In the genomic region with DNA sequence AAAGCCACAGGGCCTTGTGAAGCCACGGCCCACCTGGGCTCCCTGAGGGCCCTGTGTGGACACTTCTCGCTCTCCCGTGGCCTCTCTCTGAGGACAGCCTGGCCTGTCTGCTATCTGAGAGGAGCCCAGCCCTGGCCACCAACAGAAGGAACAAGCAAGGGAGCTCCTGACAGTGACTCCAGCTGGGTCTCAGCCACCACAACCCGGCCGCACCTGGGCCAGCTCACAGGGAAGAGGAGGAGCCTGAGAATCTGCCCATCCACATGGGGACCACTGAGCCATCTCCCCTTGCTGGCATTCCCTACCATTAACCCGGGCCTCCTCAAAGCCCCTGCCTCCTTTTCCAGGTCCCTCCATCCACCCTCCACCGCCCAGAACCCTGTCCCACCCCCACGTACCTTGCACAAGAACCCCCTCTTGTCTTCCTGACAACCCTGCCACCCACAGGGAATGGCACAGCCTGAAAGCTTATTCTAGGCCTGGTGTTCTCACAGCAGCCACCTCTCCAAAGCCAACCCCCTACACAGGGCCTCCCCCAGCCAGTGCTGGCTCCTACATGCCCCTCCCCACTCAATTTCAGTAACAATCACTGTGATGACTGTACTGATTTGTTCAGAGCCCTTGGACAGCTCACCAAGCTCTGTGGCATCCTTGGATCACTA, we compare ENCODE assay signal across 8 cellular contexts.
"Had no signal": no experiment of that assay in that cellular context is flagged by ENCODE, and none has a peak within 500 bp of the region (broad histone marks: within the 10 kb centered on the region; RNA-seq: fewer than 3 reads in every experiment).

No MANE protein-coding gene starts in this region.

- H3K4me3 ChIP-seq: GM23338, HAP-1, K562 had no signal

- H3K27ac Mint-ChIP-seq: GM23338 had no signal

- DNase-seq: IMR-90 had no signal

- H3K4me2 ChIP-seq: GM23338 had no signal

- H3K9me3 ChIP-seq: HAP-1 had no signal

- FAIRE-seq: H1, H54, HTR-8/SVneo, K562 had no signal

- ATAC-seq: GM23338, HCT116, K562 had no signal

- H3K4me3 Mint-ChIP-seq: GM23338 had no signal

- H3K36me3 ChIP-seq: HAP-1 had no signal

- H2AFZ ChIP-seq: GM23338 had no signal
